Comparison of ENCODE assay signal across 22 cellular contexts in genomic region chr9:110207071-110207923, GRCh38. TPM values are rescaled to one million over a fixed set of nuclear protein-coding genes. Genes with fewer than 3 reads are reported as not detected.
DNase-seq lines count a peak whose midpoint lies in the region; FAIRE-seq and TF ChIP-seq lines count a peak whose summit lies in the region.
"Had no signal": no experiment of that assay in that cellular context is flagged by ENCODE, and none has a peak within 500 bp of the region (broad histone marks: within the 10 kb centered on the region; RNA-seq: fewer than 3 reads in every experiment).

No MANE protein-coding gene starts in this region.

- H3K27me3 ChIP-seq in Caco-2 (replicated peaks; ENCODE audit: control insufficient read depth, insufficient read depth, low read length) (no peaks in the 10 kb centered on the region), Karpas-422 (ENCODE audit: low read length) (no peaks in the 10 kb centered on the region), H1 (replicated peaks in 1 of 4; ENCODE audit: control insufficient read depth in 3 of 4, extremely low read depth in 1 of 4, insufficient read depth in 3 of 4, low read length in 3 of 4) (no peaks in the 10 kb centered on the region), neuronal stem cell (ENCODE audit: control insufficient read depth in 3 of 3, insufficient read depth in 3 of 3, low read depth in 1 of 3, low read length in 3 of 3) (peaks cover 0 to 38% (median 0%) of the 10 kb centered on the region in 3 experiments)
- H3K27me3 ChIP-seq: BLaER1 had no signal

- H3K23me2 ChIP-seq in H1 (ENCODE audit: low read depth, low read length): no peaks in the 10 kb centered on the region

- H3K36me3 Mint-ChIP-seq in Caco-2 (ENCODE audit: insufficient read depth, unreplicated experiment): no peaks in the 10 kb centered on the region

- H3K4ac ChIP-seq in H1 (replicated peaks; ENCODE audit: insufficient read length, low read depth, low read length) (peak overlapping the region; percentile 3), neuronal stem cell (ENCODE audit: low read length) (no peak overlapping the region)

- H3K9me2 ChIP-seq in Karpas-422 (replicated peaks; ENCODE audit: insufficient read depth, low read length): no peaks in the 10 kb centered on the region

- BruUV-seq in Caco-2 (replicated peaks; lab: Mats Ljungman, UMichigan): no TSS peak

- H3K56ac ChIP-seq in H1 (replicated peaks; ENCODE audit: insufficient read length, low read depth, low read length): no peak overlapping the region

- no peak overlapping the region for H3K4me2 ChIP-seq in Karpas-422 (ENCODE audit: low read depth, low read length, poor library complexity, severe bottlenecking)
- H3K4me2 ChIP-seq in H1 (ENCODE audit: insufficient read depth in 1 of 2, low read depth in 2 of 2, low read length in 2 of 2): no peak overlapping the region
- no peak overlapping the region for H3K4me2 ChIP-seq in neuronal stem cell (ENCODE audit: insufficient read depth, low read length, poor library complexity, severe bottlenecking)
- H3K4me2 ChIP-seq: BLaER1 had no signal

- H4K20me1 ChIP-seq in Karpas-422 (ENCODE audit: insufficient read depth, low read depth, low read length) (no peaks in the 10 kb centered on the region), H1 (replicated peaks in 1 of 2; ENCODE audit: control insufficient read depth in 1 of 2, insufficient read depth in 2 of 2, low read length in 2 of 2) (no peaks in the 10 kb centered on the region)
- H4K20me1 ChIP-seq: BLaER1 had no signal

- H2BK20ac ChIP-seq in H1 (ENCODE audit: low read length): no peak overlapping the region

- H3K27ac ChIP-seq in Karpas-422 (ENCODE audit: low read length) (no peak overlapping the region), H1 (ENCODE audit: low read depth, low read length) (no peak overlapping the region), neuronal stem cell (replicated peaks; ENCODE audit: low read length) (no peak overlapping the region), coronary artery (no peak overlapping the region)
- H3K27ac ChIP-seq: BLaER1, GM23248 had no signal

- no peak overlapping the region for H2AFZ ChIP-seq in Karpas-422 (ENCODE audit: low read length)
- H2AFZ ChIP-seq in H1 (ENCODE audit: low read length): no peak overlapping the region; the same call in 1 of the 2 replicates
- no peak overlapping the region for H2AFZ ChIP-seq in neuronal stem cell (ENCODE audit: low read length)
- H2AFZ ChIP-seq: GM23248 had no signal

- H3K23ac ChIP-seq in H1 (ENCODE audit: insufficient read length): no peak overlapping the region
- no peak overlapping the region for H3K23ac ChIP-seq in neuronal stem cell (ENCODE audit: low read depth, low read length, poor library complexity)

- H4K91ac ChIP-seq in H1 (replicated peaks; ENCODE audit: insufficient read length, low read length): no peak overlapping the region
- H4K91ac ChIP-seq in neuronal stem cell (ENCODE audit: low read depth, low read length, poor library complexity): no peak overlapping the region

- H3K4me3 ChIP-seq in Caco-2 (ENCODE audit: low read depth, low read length): no peak overlapping the region
- H3K4me3 ChIP-seq in Karpas-422 (ENCODE audit: low read length): no peak overlapping the region
- H3K4me3 ChIP-seq in H1 (ENCODE audit: extremely low read depth in 1 of 4, insufficient read depth in 2 of 4, low read depth in 3 of 4, low read length in 4 of 4): no peak overlapping the region
- H3K4me3 ChIP-seq in neuronal stem cell (ENCODE audit: low read length in 2 of 2): no peak overlapping the region
- H3K4me3 ChIP-seq in coronary artery: no peak overlapping the region
- H3K4me3 ChIP-seq: BLaER1, GM23248 had no signal

- peak overlapping the region; percentile 72 for H3K27ac Mint-ChIP-seq in Caco-2 (ENCODE audit: unreplicated experiment)
- H3K27ac Mint-ChIP-seq: activated T-cell treated with anti-CD3 and anti-CD28 coated beads, Interleukin-2, amount 50 U/mL, for 24 hours; stimulated activated naive B cell treated with anti-CD40 and anti-IgM and Interleukin-4, amounts not matched to agents 10 μg/mL and 1 μg/mL and 100 μg/mL, for 72 hours; T-helper 1 cell treated with Interleukin-12 subunit alpha and Interleukin-12 subunit beta and Interleukin-4 antibody, amounts not matched to agents 30 μg/mL and 1 μg/mL, for 36 hours had no signal

- H3K18ac ChIP-seq in H1 (ENCODE audit: extremely low read depth, low read length): no peak overlapping the region
- H3K18ac ChIP-seq in neuronal stem cell (ENCODE audit: low read length): no peak overlapping the region

- H2BK12ac ChIP-seq in H1 (ENCODE audit: low read depth, low read length): no peak overlapping the region
- H2BK12ac ChIP-seq in neuronal stem cell (ENCODE audit: low read length): no peak overlapping the region

- H3K79me1 ChIP-seq in H1 (ENCODE audit: low read depth, low read length): no peaks in the 10 kb centered on the region
- no peaks in the 10 kb centered on the region for H3K79me1 ChIP-seq in neuronal stem cell (ENCODE audit: low read depth, low read length)

- peaks cover 23% of the 10 kb centered on the region for H3K4me1 ChIP-seq in Caco-2
- H3K4me1 ChIP-seq in Karpas-422 (ENCODE audit: low read length): no peaks in the 10 kb centered on the region
- H3K4me1 ChIP-seq in H1 (replicated peaks in 1 of 4; ENCODE audit: control insufficient read depth in 3 of 4, insufficient read depth in 4 of 4, low read length in 3 of 4): peaks cover 0 to 3% (median 0%) of the 10 kb centered on the region in 4 experiments; a peak in 2 of 7 replicates
- no peaks in the 10 kb centered on the region for H3K4me1 ChIP-seq in neuronal stem cell (ENCODE audit: control insufficient read depth in 2 of 2, insufficient read depth in 1 of 2, low read depth in 1 of 2, low read length in 2 of 2)

- H4K5ac ChIP-seq in H1 (ENCODE audit: insufficient read length, low read depth, low read length): no peak overlapping the region

- H2AK5ac ChIP-seq in H1 (ENCODE audit: low read depth, low read length): no peak overlapping the region
- H2AK5ac ChIP-seq in neuronal stem cell (ENCODE audit: low read depth, low read length): no peak overlapping the region

- H2BK15ac ChIP-seq in H1 (ENCODE audit: low read length) (no peak overlapping the region), neuronal stem cell (ENCODE audit: low read length) (no peak overlapping the region)

- TF ChIP-seq RAD21 in H1 (IDR thresholded peaks at IDR 0.05 in 1 of 2, conservative IDR thresholded peaks at IDR 0.05 in 1 of 2; ENCODE audit: low read depth in 2 of 2, low read length in 2 of 2): no peak

- intact Hi-C loops in Caco-2 (cut with micrococcal nuclease; ENCODE audit: unreplicated experiment): no loop called here

- H3K9me3 ChIP-seq in Caco-2 (0 out of 2 replicates have a peak, but pooled peaks cover 11% of the 10 kb centered on the region), Karpas-422 (ENCODE audit: low read length) (no peaks in the 10 kb centered on the region), H1 (ENCODE audit: insufficient read depth in 2 of 2, low read depth in 1 of 2, low read length in 1 of 2) (0 out of 4 replicates have a peak, but pooled peaks cover 0 to 2% of the 10 kb centered on the region in 2 experiments), neuronal stem cell (replicated peaks in 1 of 2; ENCODE audit: control insufficient read depth in 2 of 2, insufficient read depth in 1 of 2, low read depth in 1 of 2, low read length in 2 of 2) (no peaks in the 10 kb centered on the region)

- POLR2A ChIA-PET in Caco-2 (lab: Charles Lee): no interaction called here
- POLR2A ChIA-PET in H1 (lab: Charles Lee; ENCODE audit: partially characterized antibody): interaction anchor here (1.0 to 1.1 kb wide), 2 partner anchors 49 to 1127 kb away, joined by 3 read pairs; partner anchors contain the start of gene TXN

- TF ChIP-seq CTCF in Caco-2 (IDR thresholded peaks at IDR 0.05; ENCODE audit: insufficient read depth in 1 of 2, low read depth in 1 of 2, low read length in 1 of 2, severe bottlenecking in 1 of 2, unreplicated experiment in 1 of 2): no peak
- TF ChIP-seq CTCF in H1 (IDR thresholded peaks at IDR 0.05; ENCODE audit: control extremely low read depth in 1 of 3, insufficient read depth in 1 of 3, low read depth in 1 of 3, low read length in 3 of 3): no peak
- TF ChIP-seq CTCF in coronary artery (IDR thresholded peaks at IDR 0.05): no peak

- H2BK5ac ChIP-seq in H1 (ENCODE audit: low read depth, low read length) (no peak overlapping the region), neuronal stem cell (ENCODE audit: low read length) (peak overlapping the region; percentile 25)

- FAIRE-seq in H1 (lab: Jason Lieb, UNC): no peak

- H3K9me3 Mint-ChIP-seq in Caco-2 (ENCODE audit: unreplicated experiment): peaks cover 22% of the 10 kb centered on the region
- H3K9me3 Mint-ChIP-seq: activated T-cell treated with anti-CD3 and anti-CD28 coated beads, Interleukin-2, amount 50 U/mL, for 24 hours; stimulated activated naive B cell treated with anti-CD40 and anti-IgM and Interleukin-4, amounts not matched to agents 10 μg/mL and 1 μg/mL and 100 μg/mL, for 72 hours; T-helper 1 cell treated with Interleukin-12 subunit alpha and Interleukin-12 subunit beta and Interleukin-4 antibody, amounts not matched to agents 30 μg/mL and 1 μg/mL, for 36 hours had no signal

- H2BK120ac ChIP-seq in H1 (replicated peaks; ENCODE audit: low read depth, low read length): no peak overlapping the region
- no peak overlapping the region for H2BK120ac ChIP-seq in neuronal stem cell (ENCODE audit: low read depth, low read length)

- 75 to 100% methylated on average over 1 to 9 of the region's 10 CpGs for WGBS in H1 (ENCODE audit: extremely low coverage in 1 of 2, insufficient coverage in 1 of 2, insufficient read length in 1 of 2, insufficient replicate concordance in 2 of 2, low coverage in 1 of 2, low lambda C conversion rate in 2 of 2, missing lambda C conversion rate in 1 of 2), 2 experiments
- no CpG with 5 or more reads among the region's 10 CpGs for WGBS in neuronal stem cell (ENCODE audit: extremely low coverage in 2 of 2, insufficient read length in 2 of 2, insufficient replicate concordance in 1 of 2), 2 donors

- no peak overlapping the region for H3K4me3 Mint-ChIP-seq in Caco-2 (ENCODE audit: unreplicated experiment)
- H3K4me3 Mint-ChIP-seq: activated T-cell treated with anti-CD3 and anti-CD28 coated beads, Interleukin-2, amount 50 U/mL, for 24 hours; stimulated activated naive B cell treated with anti-CD40 and anti-IgM and Interleukin-4, amounts not matched to agents 10 μg/mL and 1 μg/mL and 100 μg/mL, for 72 hours; T-helper 1 cell treated with Interleukin-12 subunit alpha and Interleukin-12 subunit beta and Interleukin-4 antibody, amounts not matched to agents 30 μg/mL and 1 μg/mL, for 36 hours had no signal

- H3K27me3 Mint-ChIP-seq in Caco-2 (ENCODE audit: insufficient read depth, unreplicated experiment): no peaks in the 10 kb centered on the region

- no peak for TF ChIP-seq EP300 in H1 (IDR thresholded peaks at IDR 0.05; ENCODE audit: borderline replicate concordance in 1 of 2, low read depth in 2 of 2, low read length in 2 of 2)

- TF ChIP-seq POLR2A in H1 (IDR thresholded peaks at IDR 0.05; ENCODE audit: control extremely low read depth in 1 of 2, low read depth in 2 of 2, low read length in 2 of 2): no peak

- DNase-seq in Caco-2 (peak; percentile 53 to 64), Karpas-422 (peak; percentile 37), H1 (ENCODE audit: low read depth in 1 of 2, low spot score in 2 of 2) (no peak), neuronal stem cell (ENCODE audit: low spot score) (no peak), cerebellar cortex (ENCODE audit: low spot score) (no peak), coronary artery (ENCODE audit: low spot score) (no peak), glomerular visceral epithelial cell (ENCODE audit: extremely low spot score) (no peak)
- DNase-seq in activated T-cell treated with anti-CD3 and anti-CD28 coated beads, Interleukin-2, amount 50 U/mL, for 1 hour: no peak
- DNase-seq: activated CD4-positive, alpha-beta T cell treated with anti-CD3 and anti-CD28 coated beads for 48 hours; activated T-cell treated with anti-CD3 and anti-CD28 coated beads, Interleukin-2, amount 50 U/mL, for 24 hours; dermis blood vessel endothelial cell; GM23248; KBM-7; midbrain; NCI-H446; stimulated activated CD4-positive, alpha-beta T cell treated with anti-CD3 and anti-CD28 coated beads, Interleukin-4, amount 100 ng/mL, for 4 hours; stimulated activated naive B cell treated with anti-CD40 and anti-IgM and Interleukin-4, amounts not matched to agents 10 μg/mL and 1 μg/mL and 100 μg/mL, for 72 hours had no signal

- no peaks in the 10 kb centered on the region for H3K36me3 ChIP-seq in Caco-2 (ENCODE audit: control insufficient read depth, insufficient read depth, low read length)
- H3K36me3 ChIP-seq in Karpas-422 (ENCODE audit: insufficient read depth, low read length): no peaks in the 10 kb centered on the region
- H3K36me3 ChIP-seq in H1 (ENCODE audit: control insufficient read depth in 2 of 4, insufficient read depth in 4 of 4, low read length in 3 of 4): no peaks in the 10 kb centered on the region
- no peaks in the 10 kb centered on the region for H3K36me3 ChIP-seq in neuronal stem cell (replicated peaks in 1 of 2; ENCODE audit: control insufficient read depth in 2 of 2, insufficient read depth in 2 of 2, low read length in 2 of 2)
- H3K36me3 ChIP-seq: BLaER1 had no signal

- H3K79me2 ChIP-seq in Karpas-422 (ENCODE audit: low read length): no peaks in the 10 kb centered on the region
- no peaks in the 10 kb centered on the region for H3K79me2 ChIP-seq in H1 (ENCODE audit: control insufficient read depth in 1 of 2, insufficient read depth in 2 of 2, low read length in 2 of 2)

- CTCF ChIA-PET in Caco-2 (lab: Charles Lee) (no interaction called here), H1 (lab: Charles Lee; ENCODE audit: partially characterized antibody) (interaction anchor here (3.0 to 5.6 kb wide), 2 partner anchors 11 to 23 kb away, joined by 14 to 42 read pairs; no protein-coding TSS in a partner anchor)

- H3K4me1 Mint-ChIP-seq in Caco-2 (ENCODE audit: low read depth, unreplicated experiment): peaks cover 17% of the 10 kb centered on the region
- H3K4me1 Mint-ChIP-seq: stimulated activated naive B cell treated with anti-CD40 and anti-IgM and Interleukin-4, amounts not matched to agents 10 μg/mL and 1 μg/mL and 100 μg/mL, for 72 hours had no signal

- H3K14ac ChIP-seq in H1 (ENCODE audit: insufficient read length) (no peak overlapping the region), neuronal stem cell (ENCODE audit: low read length) (no peak overlapping the region)

- H4K8ac ChIP-seq in H1 (ENCODE audit: extremely low read depth, insufficient read depth, low read length) (peak overlapping the region; percentile 20; the same call in 1 of the 2 replicates), neuronal stem cell (ENCODE audit: low read depth, low read length) (no peak overlapping the region)

- H3K9ac ChIP-seq in Karpas-422 (ENCODE audit: low read length): no peak overlapping the region
- no peak overlapping the region for H3K9ac ChIP-seq in H1 (replicated peaks in 1 of 4; ENCODE audit: extremely low read depth in 1 of 4, low read depth in 3 of 4, low read length in 3 of 4)
- H3K9ac ChIP-seq in neuronal stem cell (ENCODE audit: low read depth, low read length, poor library complexity): no peak overlapping the region
- H3K9ac ChIP-seq: BLaER1, GM23248 had no signal

RNA-seq across cellular contexts. Expression of gene C9orf152, which starts 0.7 kb away (rescaled TPM):
- total RNA-seq in Caco-2 (2022): 0.36 and 0.42 TPM in 2 replicates
- total RNA-seq in Karpas-422 (2014; rRNA removed; shearing (Covaris generic); ENCODE audit: low replicate concordance): not detected in 2 replicates
- total RNA-seq in H1 (2021; fragmentation: NEBNext Ultra II Directional; extraction: Animal tissue kit (Norgen Biotek cat#: 25700)): not detected in 2 replicates
- not detected in 2 replicates for polyA plus RNA-seq in H1 (2011; rRNA removed)
- not detected for polyA plus RNA-seq in H1 (2011; cell fraction: cytosol; rRNA removed)
- polyA plus RNA-seq in H1 (2011; cell fraction: nucleus; rRNA removed): not detected
- polyA plus RNA-seq in H1 (2012, experiment 1 of 2): not detected in 4 replicates
- not detected for polyA plus RNA-seq in H1 (2012, experiment 2 of 2)
- not detected for polyA plus RNA-seq in H1 (2013, experiment 1 of 2)
- polyA plus RNA-seq in H1 (2013, experiment 2 of 2): not detected
- not detected in 2 replicates for polyA minus RNA-seq in H1 (2011; rRNA and poly(A)+ RNA removed)
- not detected for polyA minus RNA-seq in H1 (2011; cell fraction: cytosol; rRNA and poly(A)+ RNA removed)
- polyA minus RNA-seq in H1 (2011; cell fraction: nucleus; rRNA and poly(A)+ RNA removed): not detected
- polyA plus RNA-seq in neuronal stem cell (2013, experiment 1 of 2): not detected
- polyA plus RNA-seq in neuronal stem cell (2013, experiment 2 of 2): not detected
- total RNA-seq: dermis blood vessel endothelial cell, G401, GM23248, renal cortical epithelial cell, RPMI7951 had no signal
- polyA plus RNA-seq: GM23248 had no signal

RNA-seq across cellular contexts. Expression of gene TXN, which starts 49.0 kb away (rescaled TPM):
- total RNA-seq in Caco-2 (2022): 446 and 476 TPM in 2 replicates
- 155 and 292 TPM in 2 replicates for total RNA-seq in Karpas-422 (2014; rRNA removed; shearing (Covaris generic); ENCODE audit: low replicate concordance)
- total RNA-seq in H1 (2021; fragmentation: NEBNext Ultra II Directional; extraction: Animal tissue kit (Norgen Biotek cat#: 25700)): 295 and 297 TPM in 2 replicates
- polyA plus RNA-seq in H1 (2011; rRNA removed): 226 and 419 TPM in 2 replicates
- 341 TPM for polyA plus RNA-seq in H1 (2011; cell fraction: cytosol; rRNA removed)
- 70.3 TPM for polyA plus RNA-seq in H1 (2011; cell fraction: nucleus; rRNA removed)
- 261 to 393 TPM (median 291 TPM) in 4 replicates for polyA plus RNA-seq in H1 (2012, experiment 1 of 2)
- polyA plus RNA-seq in H1 (2012, experiment 2 of 2): 311 TPM
- polyA plus RNA-seq in H1 (2013, experiment 1 of 2): 681 TPM
- polyA plus RNA-seq in H1 (2013, experiment 2 of 2): 699 TPM
- 61.3 and 75.1 TPM in 2 replicates for polyA minus RNA-seq in H1 (2011; rRNA and poly(A)+ RNA removed)
- 39.3 TPM for polyA minus RNA-seq in H1 (2011; cell fraction: cytosol; rRNA and poly(A)+ RNA removed)
- 49.0 TPM for polyA minus RNA-seq in H1 (2011; cell fraction: nucleus; rRNA and poly(A)+ RNA removed)
- 319 TPM for polyA plus RNA-seq in neuronal stem cell (2013, experiment 1 of 2)
- 332 TPM for polyA plus RNA-seq in neuronal stem cell (2013, experiment 2 of 2)

Comparison
In these comparisons a context has a peak if more than half of its experiments do, and no peak if none do; other contexts are left out.
1. DNase-seq: peak in Caco-2 (2 of 2) and Karpas-422 (single experiment); none in H1 (0 of 2), neuronal stem cell (single experiment), cerebellar cortex (single experiment), coronary artery (single experiment), glomerular visceral epithelial cell (single experiment) and activated T-cell treated with anti-CD3 and anti-CD28 coated beads, Interleukin-2, amount 50 U/mL, for 1 hour (single experiment).